Comparison of ENCODE assay signal across 8 cellular contexts in genomic region chr1:25031966-25032667, GRCh38.
A peak's percentile ranks its signal among the peaks of the same experiment; 100 is the strongest.
DNase-seq lines count a peak whose midpoint lies in the region; ATAC-seq and FAIRE-seq lines count a peak whose summit lies in the region.

No MANE protein-coding gene starts in this region.

- ATAC-seq in GM21390 (IDR thresholded peaks at IDR 0.05; ENCODE audit: unreplicated experiment) (peak; percentile 32), HG02884 (IDR thresholded peaks at IDR 0.05; ENCODE audit: unreplicated experiment) (no peak)

- H3K4me3 ChIP-seq in GM08714 (ENCODE audit: low read length), result peak overlapping the region; percentile 32; the same call in 1 of the 2 replicates

- peak; percentile 70 for FAIRE-seq in islet of Langerhans (lab: Jason Lieb, UNC)

- DNase-seq in NCI-H1105 (lab: John Stamatoyannopoulos, UW) (peak; percentile 60), 8988T (no peak), middle frontal gyrus (ENCODE audit: extremely low spot score, low spot score) (no peak)
- DNase-seq in activated CD8-positive, alpha-beta memory T cell treated with anti-CD3 and anti-CD28 coated beads, Interleukin-2, amount 50 U/mL, for 1 hour (ENCODE audit: extremely low read depth), result peak; percentile 51

Comparison
In these comparisons a context has a peak if more than half of its experiments do, and no peak if none do; other contexts are left out.
1. DNase-seq: peak in NCI-H1105 (single experiment) and activated CD8-positive, alpha-beta memory T cell treated with anti-CD3 and anti-CD28 coated beads, Interleukin-2, amount 50 U/mL, for 1 hour (single experiment); none in 8988T (single experiment) and middle frontal gyrus (single experiment).